Comparison of ENCODE assay signal across 8 cellular contexts in the genomic region with DNA sequence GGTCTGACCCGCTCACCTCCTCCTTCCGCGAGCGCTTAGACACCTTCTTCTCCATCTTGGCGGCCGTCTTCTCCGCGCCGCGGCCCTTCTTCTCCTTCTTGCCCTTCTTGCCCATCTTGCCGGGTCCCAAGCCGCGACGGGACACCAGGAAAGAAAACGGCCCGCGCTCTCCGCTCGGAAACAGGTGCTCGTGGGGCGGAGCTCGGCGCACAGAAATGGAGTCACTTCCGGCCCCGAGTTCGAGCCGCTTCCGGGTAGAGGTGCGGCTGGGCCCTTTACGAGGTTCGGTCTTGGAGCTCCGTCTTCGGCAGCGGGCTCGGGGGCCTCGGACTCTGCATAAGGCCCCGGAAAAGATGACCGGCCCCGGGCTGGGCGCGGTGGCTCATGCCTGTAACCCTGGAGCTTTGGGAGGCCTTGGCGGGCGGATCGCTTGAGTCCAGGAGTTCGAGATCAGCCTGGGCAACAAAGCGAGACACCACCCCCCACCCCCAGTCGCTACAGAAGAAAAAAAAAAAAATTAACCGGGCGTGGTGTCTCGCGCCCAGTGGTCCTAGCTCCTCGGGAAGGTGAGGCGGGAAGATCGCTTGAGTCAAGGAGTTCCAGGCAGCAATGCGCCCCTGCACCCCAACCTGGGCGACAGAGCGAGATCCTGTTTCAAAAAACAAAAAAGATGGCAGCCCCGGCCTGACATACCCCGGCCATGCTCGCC. TPM values are rescaled to one million over a fixed set of nuclear protein-coding genes. Genes with fewer than 3 reads are reported as not detected.
DNase-seq lines count a peak whose midpoint lies in the region; TF ChIP-seq lines count a peak whose summit lies in the region.

Gene KLHDC4, minus strand, starts transcription at position 211 of the 709 bp plus-strand sequence. Its CDS starts 96 bp downstream, at position 115.

- H3K36me3 ChIP-seq in HEK293 (ENCODE audit: control insufficient read depth in 2 of 2, insufficient read depth in 1 of 2, low read length in 2 of 2) (peaks cover 11 to 33% of the 10 kb centered on the region in 2 experiments; a peak in 2 of 3 replicates), right atrium auricular region (peaks cover 16% of the 10 kb centered on the region), urinary bladder (ENCODE audit: insufficient read depth) (no peaks in the 10 kb centered on the region)

- H3K27ac ChIP-seq in HEK293 (ENCODE audit: extremely low read depth, low read depth, low read length) (peak within 1 kb of the TSS; percentile 83), angular gyrus (ENCODE audit: low read depth, low read length) (peak within 1 kb of the TSS; percentile 65), right atrium auricular region (peak within 1 kb of the TSS; percentile 85 to 90), urinary bladder (ENCODE audit: low read depth) (peak within 1 kb of the TSS; percentile 82)

- intact Hi-C loops in T-helper 2 cell treated with Interferon-gamma antibody and Interleukin-4, amounts not matched to agents 100 ng/mL and 5 ng/mL, for 36 hours (cut with micrococcal nuclease) = loop anchor here (2.0 to 5.0 kb wide), 3 partner anchors 185 to 449 kb away; partner anchors contain the start of genes BANP, C16orf95 and MAP1LC3B

- POLR2A ChIA-PET in HEK293 (lab: Yijun Ruan, JAX) = interaction anchor here (0.7 to 1.7 kb wide), 14 partner anchors 9 to 382 kb away, joined by 3 to 8 read pairs (median 4); partner anchors contain the start of genes BANP and SLC7A5

- no peaks in the 10 kb centered on the region for H3K9me3 ChIP-seq in HEK293 (ENCODE audit: control insufficient read depth, insufficient read depth, low read depth, low read length)
- no peaks in the 10 kb centered on the region for H3K9me3 ChIP-seq in right atrium auricular region

- CTCF ChIA-PET in HEK293 (lab: Yijun Ruan, JAX) = interaction anchor here (0.7 to 1.8 kb wide), 6 partner anchors 13 to 1722 kb away, joined by 3 to 8 read pairs (median 5); no protein-coding TSS in a partner anchor

- H3K4me3 ChIP-seq in HEK293 (ENCODE audit: low read depth, low read length) = peak within 1 kb of the TSS; percentile 65
- H3K4me3 ChIP-seq in right atrium auricular region = peak within 1 kb of the TSS; percentile 88 to 99
- H3K4me3 ChIP-seq in urinary bladder (ENCODE audit: low read depth, low read length) = peak within 1 kb of the TSS; percentile 93

- no peaks in the 10 kb centered on the region for H3K27me3 ChIP-seq in right atrium auricular region

- TF ChIP-seq CTCF in HEK293 (tag by site-specific recombination; IDR thresholded peaks at IDR 0.05) = no peak; the same call in 1 of the 2 replicates
- no peak for TF ChIP-seq CTCF in right atrium auricular region (IDR thresholded peaks at IDR 0.05)

- peaks cover 2% of the 10 kb centered on the region; the same call in 1 of the 2 replicates for H3K4me1 ChIP-seq in HEK293 (ENCODE audit: control insufficient read depth, insufficient read depth, low read length)
- H3K4me1 ChIP-seq in right atrium auricular region = peaks cover 0 to 14% of the 10 kb centered on the region in 2 donors
- H3K4me1 ChIP-seq in urinary bladder (ENCODE audit: insufficient read depth) = no peaks in the 10 kb centered on the region

- WGBS in urinary bladder = under 1% methylated on average over 60 of the region's 60 CpGs

- DNase-seq in GM03348 (ENCODE audit: low spot score) (peak; percentile 95), NCI-H1092 (lab: John Stamatoyannopoulos, UW) (peak; percentile 81), right atrium auricular region (ENCODE audit: low spot score) (peak; percentile 87), pulmonary artery endothelial cell (ENCODE audit: low read depth, low spot score) (peak; percentile 57)

TF ChIP-seq in HEK293, 187 proteins besides CTCF, POLR2A, EP300 and RAD21 (continues in another document):
- TF ChIP-seq GLI4 (tag by site-specific recombination; IDR thresholded peaks at IDR 0.05) (no peak), ZNF146 (tag by site-specific recombination; IDR thresholded peaks at IDR 0.05) (no peak), ZNF600 (tag by site-specific recombination; IDR thresholded peaks at IDR 0.05) (no peak; the same call in 1 of the 2 replicates), ZNF211 (tag by site-specific recombination; IDR thresholded peaks at IDR 0.05; ENCODE audit: low read depth) (no peak), ZNF701 (tag by site-specific recombination; IDR thresholded peaks at IDR 0.05) (no peak), ZNF354C (tag by site-specific recombination; IDR thresholded peaks at IDR 0.05; ENCODE audit: borderline replicate concordance, low read depth) (no peak), ZNF138 (tag by site-specific recombination; IDR thresholded peaks at IDR 0.05; ENCODE audit: borderline replicate concordance) (no peak), ZNF514 (tag by site-specific recombination; IDR thresholded peaks at IDR 0.05) (no peak), ZNF202 (tag by site-specific recombination; IDR thresholded peaks at IDR 0.05; ENCODE audit: borderline replicate concordance) (no peak), ZBTB21 (tag by site-specific recombination; IDR thresholded peaks at IDR 0.05) (no peak), ZNF302 (tag by site-specific recombination; IDR thresholded peaks at IDR 0.05; ENCODE audit: low read depth) (no peak), EGR2 (tag by site-specific recombination; IDR thresholded peaks at IDR 0.05; ENCODE audit: low read depth) (no peak), ZNF621 (tag by site-specific recombination; IDR thresholded peaks at IDR 0.05) (no peak), ZNF560 (tag by site-specific recombination; IDR thresholded peaks at IDR 0.05; ENCODE audit: borderline replicate concordance) (no peak), ZNF549 (tag by site-specific recombination; IDR thresholded peaks at IDR 0.05) (no peak), ZNF157 (tag by site-specific recombination; IDR thresholded peaks at IDR 0.05) (no peak), ZSCAN30 (tag by site-specific recombination; IDR thresholded peaks at IDR 0.05) (0 out of 2 replicates have a peak, but pooled peaks have one; percentile 16), ZNF580 (tag by site-specific recombination; IDR thresholded peaks at IDR 0.05) (peak; percentile 37; the same call in 1 of the 2 replicates), ZNF16 (tag by site-specific recombination; IDR thresholded peaks at IDR 0.05; ENCODE audit: low read depth) (no peak), GLIS2 (tag by site-specific recombination; IDR thresholded peaks at IDR 0.05) (0 out of 2 replicates have a peak, but pooled peaks have one; percentile 3), ZNF785 (tag by site-specific recombination; IDR thresholded peaks at IDR 0.05) (no peak), ZNF626 (tag by site-specific recombination; IDR thresholded peaks at IDR 0.05) (no peak), ZSCAN5A (tag by site-specific recombination; IDR thresholded peaks at IDR 0.05) (0 out of 2 replicates have a peak, but pooled peaks have one; percentile 10)
- TF ChIP-seq, protein P1, sequence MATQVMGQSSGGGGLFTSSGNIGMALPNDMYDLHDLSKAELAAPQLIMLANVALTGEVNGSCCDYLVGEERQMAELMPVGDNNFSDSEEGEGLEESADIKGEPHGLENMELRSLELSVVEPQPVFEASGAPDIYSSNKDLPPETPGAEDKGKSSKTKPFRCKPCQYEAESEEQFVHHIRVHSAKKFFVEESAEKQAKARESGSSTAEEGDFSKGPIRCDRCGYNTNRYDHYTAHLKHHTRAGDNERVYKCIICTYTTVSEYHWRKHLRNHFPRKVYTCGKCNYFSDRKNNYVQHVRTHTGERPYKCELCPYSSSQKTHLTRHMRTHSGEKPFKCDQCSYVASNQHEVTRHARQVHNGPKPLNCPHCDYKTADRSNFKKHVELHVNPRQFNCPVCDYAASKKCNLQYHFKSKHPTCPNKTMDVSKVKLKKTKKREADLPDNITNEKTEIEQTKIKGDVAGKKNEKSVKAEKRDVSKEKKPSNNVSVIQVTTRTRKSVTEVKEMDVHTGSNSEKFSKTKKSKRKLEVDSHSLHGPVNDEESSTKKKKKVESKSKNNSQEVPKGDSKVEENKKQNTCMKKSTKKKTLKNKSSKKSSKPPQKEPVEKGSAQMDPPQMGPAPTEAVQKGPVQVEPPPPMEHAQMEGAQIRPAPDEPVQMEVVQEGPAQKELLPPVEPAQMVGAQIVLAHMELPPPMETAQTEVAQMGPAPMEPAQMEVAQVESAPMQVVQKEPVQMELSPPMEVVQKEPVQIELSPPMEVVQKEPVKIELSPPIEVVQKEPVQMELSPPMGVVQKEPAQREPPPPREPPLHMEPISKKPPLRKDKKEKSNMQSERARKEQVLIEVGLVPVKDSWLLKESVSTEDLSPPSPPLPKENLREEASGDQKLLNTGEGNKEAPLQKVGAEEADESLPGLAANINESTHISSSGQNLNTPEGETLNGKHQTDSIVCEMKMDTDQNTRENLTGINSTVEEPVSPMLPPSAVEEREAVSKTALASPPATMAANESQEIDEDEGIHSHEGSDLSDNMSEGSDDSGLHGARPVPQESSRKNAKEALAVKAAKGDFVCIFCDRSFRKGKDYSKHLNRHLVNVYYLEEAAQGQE (tag by site-specific recombination; IDR thresholded peaks at IDR 0.05) = no peak

RNA-seq across cellular contexts. Expression of gene KLHDC4, which starts in this region (rescaled TPM):
- total RNA-seq in T-helper 2 cell treated with Interferon-gamma antibody and Interleukin-4, amounts not matched to agents 100 ng/mL and 5 ng/mL, for 36 hours = 81.9 and 83.6 TPM in 2 replicates
- 10 to 100 TPM; 11.8 to 12.6 TPM for total RNA-seq in right atrium auricular region
- 34.0 and 34.4 TPM in 2 replicates for total RNA-seq in pulmonary artery endothelial cell
- total RNA-seq in urinary bladder = 21.5 TPM
- polyA plus RNA-seq in urinary bladder = 23.1 TPM

Comparison
In these comparisons a context has a peak if more than half of its experiments do, and no peak if none do; other contexts are left out.
1. Peak in every context shown above with its lines: DNase-seq, H3K4me3 ChIP-seq and H3K27ac ChIP-seq.